ENCODE assay signal across 8 cellular contexts in genomic region chr11:9613830-9614762, GRCh38. TPM values are rescaled to one million over a fixed set of nuclear protein-coding genes. Genes with fewer than 3 reads are reported as not detected.
DNase-seq lines count a peak whose midpoint lies in the region; ATAC-seq and TF ChIP-seq lines count a peak whose summit lies in the region.

No MANE protein-coding gene starts in this region.

- no peaks in the 10 kb centered on the region for H3K9me3 Mint-ChIP-seq in activated CD4-positive, alpha-beta T cell treated with anti-CD3 and anti-CD28 coated beads for 36 hours (ENCODE audit: low read depth)

- ATAC-seq in GM18520 (IDR thresholded peaks at IDR 0.05; ENCODE audit: unreplicated experiment) (peak; percentile 60), HG03039 (IDR thresholded peaks at IDR 0.05; ENCODE audit: unreplicated experiment) (peak; percentile 68)
- peak; percentile 76 for ATAC-seq in activated CD4-positive, alpha-beta T cell treated with anti-CD3 and anti-CD28 coated beads for 36 hours

- DNase-seq in AG04449 (ENCODE audit: low read depth, low spot score): peak; percentile 54
- peak; percentile 84 for DNase-seq in NCI-H2227 treated with DMSO at 0.1 percent for 48 hours (lab: John Stamatoyannopoulos, UW)
- DNase-seq in activated CD4-positive, alpha-beta T cell treated with anti-CD3 and anti-CD28 coated beads for 36 hours: peak; percentile 97
- peak; percentile 81 for DNase-seq in choroid plexus epithelial cell (ENCODE audit: low read depth)
- peak; percentile 94 for DNase-seq in kidney tubule cell (ENCODE audit: low spot score)
- peak; percentile 75 to 93 (median 82) for DNase-seq in stimulated activated CD4-positive, alpha-beta T cell treated with anti-CD3 and anti-CD28 coated beads, Interleukin-1b, Interleukin-23, amount 100 ng/mL, for 24 hours (ENCODE audit: low read depth in 4 of 4, low spot score in 1 of 4)

- no peaks in the 10 kb centered on the region for H3K36me3 Mint-ChIP-seq in activated CD4-positive, alpha-beta T cell treated with anti-CD3 and anti-CD28 coated beads for 36 hours (ENCODE audit: low read depth)

- CTCF ChIA-PET in AG04449 (lab: Yijun Ruan, JAX): interaction anchor here (0.6 to 3.7 kb wide), 41 partner anchors 7 to 750 kb away, joined by 3 to 49 read pairs (median 4); partner anchors contain the start of genes SWAP70, WEE1 and ZNF143
- CTCF ChIA-PET in activated CD4-positive, alpha-beta T cell treated with anti-CD3 and anti-CD28 coated beads for 36 hours (lab: Charles Lee): interaction anchor here (0.6 to 4.9 kb wide), 32 partner anchors 9 to 1196 kb away, joined by 3 to 58 read pairs (median 5); partner anchors contain the start of gene WEE1

- intact Hi-C loops in activated CD4-positive, alpha-beta T cell treated with anti-CD3 and anti-CD28 coated beads for 36 hours (cut with DNase I, micrococcal nuclease): loop anchor here (1.0 to 5.0 kb wide), 19 partner anchors 13 to 708 kb away; partner anchors contain the start of genes WEE1 (in 2 of the 2), ADM (in 1 of the 2), NRIP3 (in 1 of the 2) and SWAP70 (in 1 of the 2)

- H3K4me3 Mint-ChIP-seq in activated CD4-positive, alpha-beta T cell treated with anti-CD3 and anti-CD28 coated beads for 36 hours: peak overlapping the region; percentile 76

- POLR2A ChIA-PET in AG04449 (lab: Yijun Ruan, JAX): interaction anchor here (1.1 to 1.7 kb wide), 4 partner anchors 41 to 692 kb away, joined by 3 to 9 read pairs (median 5); partner anchors contain the start of genes SWAP70, WEE1 and ZNF143
- POLR2A ChIA-PET in activated CD4-positive, alpha-beta T cell treated with anti-CD3 and anti-CD28 coated beads for 36 hours (lab: Charles Lee): interaction anchor here (0.6 to 2.1 kb wide), 5 partner anchors 41 to 154 kb away, joined by 3 to 21 read pairs (median 4); partner anchors contain the start of genes WEE1 and ZNF143

- H3K4me3 ChIP-seq in AG04449 (ENCODE audit: low read depth, low read length) (peak overlapping the region; percentile 45), choroid plexus epithelial cell (ENCODE audit: low read depth, low read length) (peak overlapping the region; percentile 62)

- peak; percentile 96 for TF ChIP-seq CTCF in AG04449 (IDR thresholded peaks at IDR 0.05; ENCODE audit: insufficient read depth, low read length, missing control alignments)
- peak; percentile 64 for TF ChIP-seq CTCF in choroid plexus epithelial cell (conservative IDR thresholded peaks at IDR 0.05; ENCODE audit: low read depth, low read length)

- peaks cover 46% of the 10 kb centered on the region for H3K4me1 Mint-ChIP-seq in activated CD4-positive, alpha-beta T cell treated with anti-CD3 and anti-CD28 coated beads for 36 hours

- peak overlapping the region; percentile 98 for H3K27ac Mint-ChIP-seq in activated CD4-positive, alpha-beta T cell treated with anti-CD3 and anti-CD28 coated beads for 36 hours

- no peaks in the 10 kb centered on the region for H3K27me3 Mint-ChIP-seq in activated CD4-positive, alpha-beta T cell treated with anti-CD3 and anti-CD28 coated beads for 36 hours

RNA-seq across cellular contexts. Expression of gene WEE1, which starts 40.6 kb away (rescaled TPM):
- total RNA-seq in activated CD4-positive, alpha-beta T cell treated with anti-CD3 and anti-CD28 coated beads for 36 hours: 10 to 100 TPM; 44.8 to 46.5 TPM

RNA-seq across cellular contexts. Expression of gene SWAP70, which starts 49.8 kb away (rescaled TPM):
- 1 to 10 TPM; 7.5 to 9.7 TPM for total RNA-seq in activated CD4-positive, alpha-beta T cell treated with anti-CD3 and anti-CD28 coated beads for 36 hours

Comparison
In these comparisons a context has a peak if more than half of its experiments do, and no peak if none do; other contexts are left out.
1. Peak in every context shown above with its lines: DNase-seq, ATAC-seq and H3K4me3 ChIP-seq.